ENCODE assay signal across 14 cellular contexts in the genomic region with DNA sequence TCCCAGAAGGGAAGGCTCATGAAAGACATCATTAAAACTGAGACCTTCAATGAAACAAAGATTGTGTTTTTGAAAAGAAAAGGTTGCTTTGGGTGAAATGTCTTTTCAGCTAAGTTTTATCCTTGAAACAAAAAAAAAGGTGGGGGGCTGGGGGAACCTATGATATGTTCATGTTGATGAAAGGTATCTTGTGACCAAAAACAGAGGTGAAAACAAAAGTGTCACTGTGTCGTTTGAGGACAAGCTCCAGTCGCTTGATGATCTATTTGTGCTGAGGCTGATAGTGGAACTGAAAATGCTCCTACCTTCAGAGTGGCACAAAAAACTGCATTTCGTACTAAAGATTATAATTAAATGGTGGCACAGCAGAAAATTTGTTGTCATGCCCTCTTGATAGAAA.
"Had no signal": no experiment of that assay in that cellular context is flagged by ENCODE, and none has a peak within 500 bp of the region (broad histone marks: within the 10 kb centered on the region; RNA-seq: fewer than 3 reads in every experiment).

No MANE protein-coding gene starts in this region.

- H3K4me3 Mint-ChIP-seq: activated naive CD4-positive, alpha-beta T cell treated with anti-CD3 and anti-CD28 coated beads, Interleukin-2, amount 50 U/mL, for 24 hours; neural crest cell; T-helper 1 cell treated with Interleukin-12 subunit alpha and Interleukin-12 subunit beta and Interleukin-4 antibody, amounts not matched to agents 30 μg/mL and 1 μg/mL, for 36 hours had no signal

- H3K36me3 ChIP-seq: suprapubic skin had no signal

- H3K4me3 ChIP-seq: coronary artery, hepatocyte, skin epidermis, suprapubic skin had no signal

- H3K27ac Mint-ChIP-seq: activated naive CD4-positive, alpha-beta T cell treated with anti-CD3 and anti-CD28 coated beads, Interleukin-2, amount 50 U/mL, for 24 hours; T-helper 1 cell treated with Interleukin-12 subunit alpha and Interleukin-12 subunit beta and Interleukin-4 antibody, amounts not matched to agents 30 μg/mL and 1 μg/mL, for 36 hours had no signal

- H3K27me3 ChIP-seq: hepatocyte, suprapubic skin had no signal

- H3K4me2 ChIP-seq: hepatocyte had no signal

- H3K4me1 ChIP-seq: parathyroid adenoma, suprapubic skin had no signal

- H2AFZ ChIP-seq: hepatocyte, parathyroid adenoma had no signal

- H3K9me3 ChIP-seq: suprapubic skin had no signal

- H3K9ac ChIP-seq: parathyroid adenoma had no signal

- H3K27me3 Mint-ChIP-seq: activated naive CD4-positive, alpha-beta T cell treated with anti-CD3 and anti-CD28 coated beads, Interleukin-2, amount 50 U/mL, for 24 hours had no signal

- H3K36me3 Mint-ChIP-seq: activated naive CD4-positive, alpha-beta T cell treated with anti-CD3 and anti-CD28 coated beads, Interleukin-2, amount 50 U/mL, for 24 hours had no signal

- DNase-seq: activated CD4-positive, CD25-positive, alpha-beta regulatory T cell; activated T-cell treated with anti-CD3 and anti-CD28 coated beads, Interleukin-2, amount 50 U/mL, for 1 hour; central memory CD4-positive, alpha-beta T cell; effector CD8-positive, alpha-beta T cell; retina; stimulated activated naive CD4-positive, alpha-beta T cell had no signal

- H3K27ac ChIP-seq: coronary artery, hepatocyte, parathyroid adenoma, skin epidermis, suprapubic skin had no signal

- H3K9me3 Mint-ChIP-seq: activated naive CD4-positive, alpha-beta T cell treated with anti-CD3 and anti-CD28 coated beads, Interleukin-2, amount 50 U/mL, for 24 hours; neural crest cell; T-helper 1 cell treated with Interleukin-12 subunit alpha and Interleukin-12 subunit beta and Interleukin-4 antibody, amounts not matched to agents 30 μg/mL and 1 μg/mL, for 36 hours had no signal

- H3K79me2 ChIP-seq: hepatocyte, parathyroid adenoma had no signal
